ENCODE assay signal across 7 cellular contexts in the genomic region with DNA sequence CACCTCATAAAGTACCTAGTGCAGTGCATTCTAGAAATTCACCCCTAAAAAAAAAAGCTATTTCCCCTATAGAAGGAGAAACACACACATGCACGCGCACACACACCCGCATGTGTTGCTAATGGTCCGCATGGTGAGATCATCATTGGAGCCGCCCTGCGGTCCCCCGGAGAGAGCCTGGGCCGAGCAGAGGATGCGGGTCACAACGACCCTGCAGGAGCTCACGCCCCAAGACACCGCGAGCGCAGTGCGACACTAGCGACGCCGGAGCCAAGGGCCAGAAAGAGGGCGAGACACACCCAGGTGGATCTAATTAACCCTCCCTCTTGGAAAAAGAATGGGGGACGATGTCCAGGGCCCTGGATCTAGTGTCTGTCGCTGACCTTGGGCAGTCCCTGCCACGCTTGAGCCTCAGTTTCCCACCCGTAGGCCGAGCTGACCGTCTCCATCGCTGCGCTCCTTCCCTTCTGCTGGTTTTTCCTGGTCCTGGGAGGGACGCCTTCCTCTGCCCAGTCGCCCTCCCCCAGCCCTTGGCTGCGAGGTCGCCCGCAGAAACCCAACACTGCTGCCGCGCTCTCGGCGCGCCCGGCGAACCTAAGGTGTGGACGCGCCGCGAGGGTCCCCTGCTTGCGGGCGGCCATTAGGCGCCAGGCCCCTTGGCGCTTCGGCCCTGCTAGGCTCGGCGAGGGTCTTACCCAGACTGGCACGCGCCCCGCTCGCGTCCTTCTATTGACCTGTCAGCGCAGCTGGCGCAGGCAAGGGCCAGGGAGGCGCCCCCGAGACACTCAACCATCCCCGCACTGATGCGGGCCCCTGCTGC. TPM values are rescaled to one million over a fixed set of nuclear protein-coding genes. Genes with fewer than 3 reads are reported as not detected.
DNase-seq lines count a peak whose midpoint lies in the region; TF ChIP-seq lines count a peak whose summit lies in the region.

No MANE protein-coding gene starts in this region.

- peaks cover 24% of the 10 kb centered on the region for H3K4me1 Mint-ChIP-seq in nephron progenitor cell
- H3K4me1 Mint-ChIP-seq in activated T-helper 2 cell treated with anti-CD3 and anti-CD28 coated beads, Interferon-gamma antibody, Interleukin-2, Interleukin-4, amounts not matched to agents 10 μg/mL and 5 μg/mL and 100 μg/mL, durations not matched to agents 14 hours and 24 hours and 36 hours (ENCODE audit: low read depth), result no peaks in the 10 kb centered on the region
- H3K4me1 Mint-ChIP-seq in activated CD4-positive, alpha-beta T cell treated with anti-CD3 and anti-CD28 coated beads, Interleukin-2, amount 10 ng/mL, durations not matched to agents 24 days and 14 days, result no peaks in the 10 kb centered on the region

- H3K27me3 ChIP-seq in HUES48 (ENCODE audit: control insufficient read depth, insufficient read depth, low read length) (peaks cover 5% of the 10 kb centered on the region; the same call in 1 of the 2 replicates), SJCRH30 (no peaks in the 10 kb centered on the region), fibroblast of lung (ENCODE audit: control insufficient read depth, insufficient read depth, low read length) (peaks cover 7% of the 10 kb centered on the region)

- H4K20me1 ChIP-seq in fibroblast of lung (ENCODE audit: control insufficient read depth, extremely low read depth, insufficient read depth, low read length), result no peaks in the 10 kb centered on the region

- peaks cover 4% of the 10 kb centered on the region for H3K27me3 Mint-ChIP-seq in nephron progenitor cell (ENCODE audit: low read depth, poor library complexity)
- peaks cover 47% of the 10 kb centered on the region for H3K27me3 Mint-ChIP-seq in activated T-helper 2 cell treated with anti-CD3 and anti-CD28 coated beads, Interferon-gamma antibody, Interleukin-2, Interleukin-4, amounts not matched to agents 10 μg/mL and 5 μg/mL and 100 μg/mL, durations not matched to agents 14 hours and 24 hours and 36 hours (ENCODE audit: low read depth)
- H3K27me3 Mint-ChIP-seq in activated CD4-positive, alpha-beta T cell treated with anti-CD3 and anti-CD28 coated beads, Interleukin-2, amount 10 ng/mL, durations not matched to agents 24 days and 14 days, result peaks cover 63% of the 10 kb centered on the region

- H3K79me2 ChIP-seq in fibroblast of lung (ENCODE audit: control insufficient read depth, insufficient read depth, low read length), result no peaks in the 10 kb centered on the region

- TF ChIP-seq CTCF in fibroblast of lung (conservative IDR thresholded peaks at IDR 0.05 in 1 of 2, IDR thresholded peaks at IDR 0.05 in 1 of 2; ENCODE audit: low read depth in 1 of 2, low read length in 2 of 2) (no peak), nephron progenitor cell (IDR thresholded peaks at IDR 0.05) (no peak)

- H3K9me3 Mint-ChIP-seq in nephron progenitor cell, result no peaks in the 10 kb centered on the region
- H3K9me3 Mint-ChIP-seq in activated T-helper 2 cell treated with anti-CD3 and anti-CD28 coated beads, Interferon-gamma antibody, Interleukin-2, Interleukin-4, amounts not matched to agents 10 μg/mL and 5 μg/mL and 100 μg/mL, durations not matched to agents 14 hours and 24 hours and 36 hours, result no peaks in the 10 kb centered on the region
- H3K9me3 Mint-ChIP-seq in activated CD4-positive, alpha-beta T cell treated with anti-CD3 and anti-CD28 coated beads, Interleukin-2, amount 10 ng/mL, durations not matched to agents 24 days and 14 days, result no peaks in the 10 kb centered on the region

- H2AFZ ChIP-seq in fibroblast of lung (ENCODE audit: low read length), result peak overlapping the region; percentile 75

- H3K9me3 ChIP-seq in HUES48 (ENCODE audit: control insufficient read depth, insufficient read depth, low read length) (no peaks in the 10 kb centered on the region), SJCRH30 (replicated peaks) (no peaks in the 10 kb centered on the region), fibroblast of lung (ENCODE audit: control insufficient read depth, insufficient read depth, low read depth, low read length) (no peaks in the 10 kb centered on the region)

- peak; percentile 61 for DNase-seq in SJCRH30
- DNase-seq in fibroblast of lung (ENCODE audit: low read depth in 2 of 2), result peak; percentile 45 to 46
- peak; percentile 64 for DNase-seq in nephron progenitor cell
- no peak for DNase-seq in activated T-helper 2 cell treated with anti-CD3 and anti-CD28 coated beads, Interferon-gamma antibody, Interleukin-2, Interleukin-4, amounts not matched to agents 10 μg/mL and 5 μg/mL and 100 μg/mL, durations not matched to agents 14 hours and 24 hours and 36 hours (ENCODE audit: low spot score)
- DNase-seq in activated CD4-positive, alpha-beta T cell treated with anti-CD3 and anti-CD28 coated beads, Interleukin-2, amount 50 U/mL, for 1 hour, result no peak
- DNase-seq in activated CD4-positive, alpha-beta T cell treated with anti-CD3 and anti-CD28 coated beads, Interleukin-2, amount 10 ng/mL, durations not matched to agents 24 days and 14 days, result no peak

- H3K9ac ChIP-seq in HUES48 (ENCODE audit: low read depth, low read length), result peak overlapping the region; percentile 77
- H3K9ac ChIP-seq in fibroblast of lung (ENCODE audit: insufficient read depth, low read length), result peak overlapping the region; percentile 35

- H3K4me3 ChIP-seq in HUES48 (ENCODE audit: low read depth, low read length) (peak overlapping the region; percentile 84), SJCRH30 (peak overlapping the region; percentile 67), fibroblast of lung (replicated peaks in 1 of 4; ENCODE audit: control extremely low read depth in 1 of 4, insufficient read depth in 1 of 4, low read depth in 3 of 4, low read length in 4 of 4) (peak overlapping the region; percentile 6 to 72 (median 58))

- intact Hi-C loops in activated T-helper 2 cell treated with anti-CD3 and anti-CD28 coated beads, Interferon-gamma antibody, Interleukin-2, Interleukin-4, amounts not matched to agents 10 μg/mL and 5 μg/mL and 100 μg/mL, durations not matched to agents 14 hours and 24 hours and 36 hours (cut with micrococcal nuclease), result no loop called here
- intact Hi-C loops in activated CD4-positive, alpha-beta T cell treated with anti-CD3 and anti-CD28 coated beads, Interleukin-2, amount 10 ng/mL, durations not matched to agents 24 days and 14 days (cut with micrococcal nuclease), result no loop called here

- peak overlapping the region; percentile 29 for H3K27ac Mint-ChIP-seq in nephron progenitor cell
- H3K27ac Mint-ChIP-seq in activated T-helper 2 cell treated with anti-CD3 and anti-CD28 coated beads, Interferon-gamma antibody, Interleukin-2, Interleukin-4, amounts not matched to agents 10 μg/mL and 5 μg/mL and 100 μg/mL, durations not matched to agents 14 hours and 24 hours and 36 hours, result no peak overlapping the region
- H3K27ac Mint-ChIP-seq in activated CD4-positive, alpha-beta T cell treated with anti-CD3 and anti-CD28 coated beads, Interleukin-2, amount 10 ng/mL, durations not matched to agents 24 days and 14 days, result no peak overlapping the region

- peaks cover 14% of the 10 kb centered on the region for H3K4me1 ChIP-seq in HUES48 (ENCODE audit: control insufficient read depth, insufficient read depth, low read length)
- no peaks in the 10 kb centered on the region for H3K4me1 ChIP-seq in SJCRH30
- no peaks in the 10 kb centered on the region for H3K4me1 ChIP-seq in fibroblast of lung (ENCODE audit: control insufficient read depth, extremely low read depth, insufficient read depth, low read length)

- peak overlapping the region; percentile 91 for H3K4me3 Mint-ChIP-seq in nephron progenitor cell
- no peak overlapping the region for H3K4me3 Mint-ChIP-seq in activated T-helper 2 cell treated with anti-CD3 and anti-CD28 coated beads, Interferon-gamma antibody, Interleukin-2, Interleukin-4, amounts not matched to agents 10 μg/mL and 5 μg/mL and 100 μg/mL, durations not matched to agents 14 hours and 24 hours and 36 hours (ENCODE audit: low read depth)
- H3K4me3 Mint-ChIP-seq in activated CD4-positive, alpha-beta T cell treated with anti-CD3 and anti-CD28 coated beads, Interleukin-2, amount 10 ng/mL, durations not matched to agents 24 days and 14 days, result no peak overlapping the region

- peak overlapping the region; percentile 78 for H3K4me2 ChIP-seq in fibroblast of lung (ENCODE audit: extremely low read depth, insufficient read depth, low read length)

- H3K27ac ChIP-seq in HUES48 (ENCODE audit: low read depth, low read length), result no peak overlapping the region
- peak overlapping the region; percentile 79 for H3K27ac ChIP-seq in SJCRH30
- no peak overlapping the region for H3K27ac ChIP-seq in fibroblast of lung (ENCODE audit: insufficient read depth, low read length)

- H3K36me3 Mint-ChIP-seq in nephron progenitor cell (ENCODE audit: low read depth), result peaks cover 5% of the 10 kb centered on the region
- H3K36me3 Mint-ChIP-seq in activated T-helper 2 cell treated with anti-CD3 and anti-CD28 coated beads, Interferon-gamma antibody, Interleukin-2, Interleukin-4, amounts not matched to agents 10 μg/mL and 5 μg/mL and 100 μg/mL, durations not matched to agents 14 hours and 24 hours and 36 hours (ENCODE audit: low read depth), result no peaks in the 10 kb centered on the region
- no peaks in the 10 kb centered on the region for H3K36me3 Mint-ChIP-seq in activated CD4-positive, alpha-beta T cell treated with anti-CD3 and anti-CD28 coated beads, Interleukin-2, amount 10 ng/mL, durations not matched to agents 24 days and 14 days (ENCODE audit: low read depth)

- H3K36me3 ChIP-seq in HUES48 (ENCODE audit: control insufficient read depth, insufficient read depth, low read length), result no peaks in the 10 kb centered on the region
- H3K36me3 ChIP-seq in SJCRH30, result no peaks in the 10 kb centered on the region
- no peaks in the 10 kb centered on the region for H3K36me3 ChIP-seq in fibroblast of lung (ENCODE audit: control insufficient read depth, insufficient read depth, low read length)

RNA-seq across cellular contexts. Expression of a gene that starts 47.6 kb away (rescaled TPM):
- total RNA-seq in SJCRH30 (2014; rRNA removed; shearing (Covaris generic)), result 48.1 and 51.3 TPM in 2 replicates
- total RNA-seq in fibroblast of lung, result 29.6 and 34.2 TPM in 2 replicates
- polyA plus RNA-seq in fibroblast of lung, result 20.1 and 23.0 TPM in 2 replicates
- polyA plus RNA-seq in fibroblast of lung (2012), result 23.7 and 25.1 TPM in 2 replicates
- 9.6 and 25.6 TPM in 2 replicates for polyA minus RNA-seq in fibroblast of lung (ENCODE audit: low replicate concordance)
- 34.8 and 37.2 TPM in 2 replicates for total RNA-seq in activated T-helper 2 cell treated with anti-CD3 and anti-CD28 coated beads, Interferon-gamma antibody, Interleukin-2, Interleukin-4, amounts not matched to agents 10 μg/mL and 5 μg/mL and 100 μg/mL, durations not matched to agents 14 hours and 24 hours and 36 hours
- total RNA-seq in activated CD4-positive, alpha-beta T cell treated with anti-CD3 and anti-CD28 coated beads, Interleukin-2, amount 10 ng/mL, durations not matched to agents 24 days and 14 days, result 37.9 and 43.8 TPM in 2 replicates

RNA-seq across cellular contexts. Expression of a gene that starts 50.5 kb away (rescaled TPM):
- not detected in 2 replicates for total RNA-seq in SJCRH30 (2014; rRNA removed; shearing (Covaris generic))
- not detected in 2 replicates for total RNA-seq in fibroblast of lung
- polyA plus RNA-seq in fibroblast of lung, result not detected in 2 replicates
- not detected in 2 replicates for polyA plus RNA-seq in fibroblast of lung (2012)
- not detected in 2 replicates for polyA minus RNA-seq in fibroblast of lung (ENCODE audit: low replicate concordance)
- total RNA-seq in activated T-helper 2 cell treated with anti-CD3 and anti-CD28 coated beads, Interferon-gamma antibody, Interleukin-2, Interleukin-4, amounts not matched to agents 10 μg/mL and 5 μg/mL and 100 μg/mL, durations not matched to agents 14 hours and 24 hours and 36 hours, result not detected in 2 replicates
- total RNA-seq in activated CD4-positive, alpha-beta T cell treated with anti-CD3 and anti-CD28 coated beads, Interleukin-2, amount 10 ng/mL, durations not matched to agents 24 days and 14 days, result not detected in 2 replicates

Comparison
In these comparisons a context has a peak if more than half of its experiments do, and no peak if none do; other contexts are left out.
1. DNase-seq: peak in SJCRH30 (2 of 2), fibroblast of lung (2 of 2) and nephron progenitor cell (single experiment); none in activated T-helper 2 cell treated with anti-CD3 and anti-CD28 coated beads, Interferon-gamma antibody, Interleukin-2, Interleukin-4, amounts not matched to agents 10 μg/mL and 5 μg/mL and 100 μg/mL, durations not matched to agents 14 hours and 24 hours and 36 hours (single experiment), activated CD4-positive, alpha-beta T cell treated with anti-CD3 and anti-CD28 coated beads, Interleukin-2, amount 50 U/mL, for 1 hour (single experiment) and activated CD4-positive, alpha-beta T cell treated with anti-CD3 and anti-CD28 coated beads, Interleukin-2, amount 10 ng/mL, durations not matched to agents 24 days and 14 days (single experiment).
2. Peak in every context shown above with its lines, with median percentiles within 50 percentile points of each other: H3K4me3 ChIP-seq.